29 cellular contexts compared by ENCODE assay signal in the genomic region with DNA sequence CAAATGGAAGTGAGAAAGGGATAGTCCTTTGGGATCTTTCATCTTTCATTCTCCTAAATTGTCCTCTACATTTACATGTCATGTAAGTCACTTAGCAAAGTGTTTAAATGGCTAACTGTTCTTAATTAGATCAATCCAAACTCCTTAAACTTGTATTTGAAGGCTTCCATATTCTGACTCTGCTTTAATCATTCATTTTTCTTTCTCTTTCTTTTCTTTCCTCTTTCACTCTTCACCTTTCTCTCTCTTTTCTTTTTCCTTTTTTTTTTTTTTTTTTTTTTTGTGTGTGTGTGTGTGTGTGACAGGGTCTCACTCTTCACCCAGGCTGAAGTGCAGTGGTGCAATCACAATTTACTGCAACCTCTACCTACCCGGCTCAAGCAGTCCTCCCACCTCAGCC.
"Had no signal": no experiment of that assay in that cellular context is flagged by ENCODE, and none has a peak within 500 bp of the region (broad histone marks: within the 10 kb centered on the region; RNA-seq: fewer than 3 reads in every experiment).

No MANE protein-coding gene starts in this region.

- H3K36me3 Mint-ChIP-seq: stimulated activated effector memory CD8-positive, alpha-beta T cell treated with anti-CD3 and anti-CD28 coated beads, Interleukin-12 subunit alpha, Interleukin-12 subunit beta, amount 100 ng/mL, for 72 hours; stimulated activated memory B cell treated with anti-CD40 and anti-IgM and Interleukin-4, amounts not matched to agents 10 μg/mL and 1 μg/mL and 100 μg/mL, for 72 hours; stimulated activated naive B cell treated with anti-CD40 and anti-IgM and Interleukin-4, amounts not matched to agents 10 μg/mL and 1 μg/mL and 100 μg/mL, for 72 hours; type B pancreatic cell had no signal

- FAIRE-seq: urothelium cell line had no signal

- DNase-seq: stimulated activated CD4-positive, alpha-beta T cell treated with anti-CD3 and anti-CD28 coated beads, Interleukin-2, amount 100 ng/mL, for 48 hours; stimulated activated CD4-positive, alpha-beta T cell treated with anti-CD3 and anti-CD28 coated beads, Interleukin-4, amount 100 ng/mL, for 1 hour; stimulated activated CD4-positive, alpha-beta T cell treated with anti-CD3 and anti-CD28 coated beads, Interleukin-4, amount 100 ng/mL, for 24 hours; stimulated activated CD4-positive, alpha-beta T cell treated with anti-CD3 and anti-CD28 coated beads, Interleukin-4, amount 100 ng/mL, for 4 hours; stimulated activated CD8-positive, alpha-beta memory T cell treated with anti-CD3 and anti-CD28 coated beads, Interleukin-4, amount 100 ng/mL, for 48 hours; stimulated activated naive B cell treated with anti-CD40 and anti-IgM and Interleukin-4, amounts not matched to agents 10 μg/mL and 1 μg/mL and 100 μg/mL, for 72 hours; stimulated activated naive CD4-positive, alpha-beta T cell; stimulated activated naive CD4-positive, alpha-beta T cell treated with Interleukin-2 at 50 U/mL for 16 hours; stimulated activated naive CD8-positive, alpha-beta T cell treated with anti-CD3 and anti-CD28 coated beads, Interleukin-15, amount 100 ng/mL, for 72 hours; stimulated activated naive CD8-positive, alpha-beta T cell treated with anti-CD3 and anti-CD28 coated beads, Interleukin-15, Interleukin-2, amounts not matched to agents 100 U/mL and 50 U/mL, for 24 hours; stomach; substantia nigra; testis; thyroid gland; tibial artery; transverse colon; trophoblast cell; upper lobe of left lung; upper lobe of right lung; uterus had no signal

- H3K4me1 ChIP-seq: stomach, suprapubic skin, testis, thyroid gland, tibial artery, tibial nerve, transverse colon, upper lobe of left lung, upper lobe of right lung, uterus, vagina had no signal

- H3K4me3 ChIP-seq: stomach, suprapubic skin, testis, thoracic aorta, thyroid gland, tibial artery, tibial nerve, transverse colon, upper lobe of left lung, upper lobe of right lung, uterus, vagina had no signal

- H3K4me3 Mint-ChIP-seq: stimulated activated effector memory CD8-positive, alpha-beta T cell treated with anti-CD3 and anti-CD28 coated beads, Interleukin-12 subunit alpha, Interleukin-12 subunit beta, amount 100 ng/mL, for 72 hours; stimulated activated memory B cell treated with anti-CD40 and anti-IgM and Interleukin-4, amounts not matched to agents 10 μg/mL and 1 μg/mL and 100 μg/mL, for 72 hours; stimulated activated naive B cell treated with anti-CD40 and anti-IgM and Interleukin-4, amounts not matched to agents 10 μg/mL and 1 μg/mL and 100 μg/mL, for 72 hours; stimulated activated naive CD8-positive, alpha-beta T cell treated with anti-CD3 and anti-CD28 coated beads, Interleukin-15, amount 100 ng/mL, for 72 hours; stimulated activated naive CD8-positive, alpha-beta T cell treated with anti-CD3 and anti-CD28 coated beads, Interleukin-15, Interleukin-2, amounts not matched to agents 100 ng/mL and 50 ng/mL, for 24 hours; type B pancreatic cell had no signal

- H3K27me3 ChIP-seq: stomach, suprapubic skin, testis, thyroid gland, tibial artery, tibial nerve, upper lobe of left lung, upper lobe of right lung, uterus, vagina had no signal

- H3K27me3 Mint-ChIP-seq: stimulated activated naive CD8-positive, alpha-beta T cell treated with anti-CD3 and anti-CD28 coated beads, Interleukin-15, Interleukin-2, amounts not matched to agents 100 ng/mL and 50 ng/mL, for 24 hours had no signal

- H3K9me3 Mint-ChIP-seq: stimulated activated effector memory CD8-positive, alpha-beta T cell treated with anti-CD3 and anti-CD28 coated beads, Interleukin-12 subunit alpha, Interleukin-12 subunit beta, amount 100 ng/mL, for 72 hours; stimulated activated memory B cell treated with anti-CD40 and anti-IgM and Interleukin-4, amounts not matched to agents 10 μg/mL and 1 μg/mL and 100 μg/mL, for 72 hours; stimulated activated naive CD8-positive, alpha-beta T cell treated with anti-CD3 and anti-CD28 coated beads, Interleukin-15, amount 100 ng/mL, for 72 hours; stimulated activated naive CD8-positive, alpha-beta T cell treated with anti-CD3 and anti-CD28 coated beads, Interleukin-15, Interleukin-2, amounts not matched to agents 100 ng/mL and 50 ng/mL, for 24 hours; type B pancreatic cell had no signal

- H3K4me1 Mint-ChIP-seq: stimulated activated effector memory CD8-positive, alpha-beta T cell treated with anti-CD3 and anti-CD28 coated beads, Interleukin-12 subunit alpha, Interleukin-12 subunit beta, amount 100 ng/mL, for 72 hours; stimulated activated memory B cell treated with anti-CD40 and anti-IgM and Interleukin-4, amounts not matched to agents 10 μg/mL and 1 μg/mL and 100 μg/mL, for 72 hours; stimulated activated naive B cell treated with anti-CD40 and anti-IgM and Interleukin-4, amounts not matched to agents 10 μg/mL and 1 μg/mL and 100 μg/mL, for 72 hours had no signal

- H3K9me3 ChIP-seq: stomach, suprapubic skin, testis, thoracic aorta, thyroid gland, tibial artery, tibial nerve, transverse colon, upper lobe of left lung, upper lobe of right lung, uterus, vagina had no signal

- H3K27ac ChIP-seq: stomach, suprapubic skin, testis, thoracic aorta, thyroid gland, tibial artery, tibial nerve, transverse colon, upper lobe of left lung, upper lobe of right lung, uterus, vagina had no signal

- H3K36me3 ChIP-seq: stomach, suprapubic skin, thoracic aorta, thyroid gland, tibial artery, tibial nerve, transverse colon, upper lobe of left lung, upper lobe of right lung, uterus, vagina had no signal

- ATAC-seq: stimulated activated effector memory CD8-positive, alpha-beta T cell treated with anti-CD3 and anti-CD28 coated beads, Interleukin-12 subunit alpha, Interleukin-12 subunit beta, amount 100 ng/mL, for 72 hours; stimulated activated memory B cell treated with anti-CD40 and anti-IgM and Interleukin-4, amounts not matched to agents 10 μg/mL and 1 μg/mL and 100 μg/mL, for 72 hours; stimulated activated naive B cell treated with anti-CD40 and anti-IgM and Interleukin-4, amounts not matched to agents 10 μg/mL and 1 μg/mL and 100 μg/mL, for 72 hours; stimulated activated naive CD8-positive, alpha-beta T cell treated with anti-CD3 and anti-CD28 coated beads, Interleukin-15, amount 100 ng/mL, for 72 hours; stimulated activated naive CD8-positive, alpha-beta T cell treated with anti-CD3 and anti-CD28 coated beads, Interleukin-15, Interleukin-2, amounts not matched to agents 100 U/mL and 50 U/mL, for 24 hours; upper lobe of right lung had no signal

- H3K27ac Mint-ChIP-seq: stimulated activated effector memory CD8-positive, alpha-beta T cell treated with anti-CD3 and anti-CD28 coated beads, Interleukin-12 subunit alpha, Interleukin-12 subunit beta, amount 100 ng/mL, for 72 hours; stimulated activated memory B cell treated with anti-CD40 and anti-IgM and Interleukin-4, amounts not matched to agents 10 μg/mL and 1 μg/mL and 100 μg/mL, for 72 hours; stimulated activated naive B cell treated with anti-CD40 and anti-IgM and Interleukin-4, amounts not matched to agents 10 μg/mL and 1 μg/mL and 100 μg/mL, for 72 hours; stimulated activated naive CD8-positive, alpha-beta T cell treated with anti-CD3 and anti-CD28 coated beads, Interleukin-15, amount 100 ng/mL, for 72 hours; stimulated activated naive CD8-positive, alpha-beta T cell treated with anti-CD3 and anti-CD28 coated beads, Interleukin-15, Interleukin-2, amounts not matched to agents 100 ng/mL and 50 ng/mL, for 24 hours; type B pancreatic cell had no signal
